In the genomic region with DNA sequence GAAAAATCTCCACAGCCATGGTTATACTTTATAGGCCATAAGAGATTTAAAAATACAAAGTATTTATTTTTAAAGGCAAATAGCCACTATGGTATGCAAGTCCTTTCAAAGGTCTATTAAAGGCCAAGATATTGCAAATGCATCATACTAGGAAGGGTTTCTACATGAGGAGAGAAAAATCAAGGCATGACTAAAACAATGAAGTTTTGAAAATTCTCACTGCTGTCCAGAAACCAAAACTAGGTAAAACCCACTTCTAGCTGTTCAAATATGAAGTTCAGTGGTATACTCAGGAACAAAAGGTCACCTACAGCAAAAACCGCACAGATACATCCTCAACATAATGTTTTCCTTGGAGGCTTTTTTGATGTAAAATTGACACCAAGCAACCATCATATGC, we compare ENCODE assay signal across 19 cellular contexts.
DNase-seq lines count a peak whose midpoint lies in the region; TF ChIP-seq lines count a peak whose summit lies in the region.
"Had no signal": no experiment of that assay in that cellular context is flagged by ENCODE, and none has a peak within 500 bp of the region (broad histone marks: within the 10 kb centered on the region; RNA-seq: fewer than 3 reads in every experiment).

No MANE protein-coding gene starts in this region.

- H3K4me3 Mint-ChIP-seq in HFFc6 (no peak overlapping the region), Caco-2 (ENCODE audit: unreplicated experiment) (no peak overlapping the region)
- H3K4me3 Mint-ChIP-seq: immature natural killer cell; naive thymus-derived CD8-positive, alpha-beta T cell; stimulated activated naive B cell treated with anti-CD40 and anti-IgM and Interleukin-4, amounts not matched to agents 10 μg/mL and 1 μg/mL and 100 μg/mL, for 72 hours had no signal

- H3K27me3 ChIP-seq in cardiac muscle cell (no peaks in the 10 kb centered on the region), right atrium auricular region (no peaks in the 10 kb centered on the region), brain microvascular endothelial cell (replicated peaks) (no peaks in the 10 kb centered on the region), Caco-2 (replicated peaks; ENCODE audit: control insufficient read depth, insufficient read depth, low read length) (no peaks in the 10 kb centered on the region)
- H3K27me3 ChIP-seq: Peyer's patch had no signal

- H3K4me3 ChIP-seq in cardiac muscle cell, result no peak overlapping the region
- no peak overlapping the region for H3K4me3 ChIP-seq in right atrium auricular region
- H3K4me3 ChIP-seq in brain microvascular endothelial cell (ENCODE audit: low read depth, low read length), result no peak overlapping the region
- no peak overlapping the region for H3K4me3 ChIP-seq in OCI-LY7 (ENCODE audit: low read depth, low read length, poor library complexity, severe bottlenecking)
- H3K4me3 ChIP-seq in Caco-2 (ENCODE audit: low read depth, low read length), result no peak overlapping the region
- H3K4me3 ChIP-seq: Peyer's patch, smooth muscle cell had no signal

- BruUV-seq in OCI-LY7 (replicated peaks; lab: Mats Ljungman, UMichigan) (no TSS peak), Caco-2 (replicated peaks; lab: Mats Ljungman, UMichigan) (no TSS peak)

- CTCF ChIA-PET in OCI-LY7 (lab: Charles Lee; ENCODE audit: unreplicated experiment), result no interaction called here
- CTCF ChIA-PET in Caco-2 (lab: Charles Lee), result no interaction called here

- H3K4me1 Mint-ChIP-seq in HFFc6 (ENCODE audit: low read depth), result peaks cover 37% of the 10 kb centered on the region
- no peaks in the 10 kb centered on the region for H3K4me1 Mint-ChIP-seq in Caco-2 (ENCODE audit: low read depth, unreplicated experiment)

- H3K27ac ChIP-seq in cardiac muscle cell (peak overlapping the region; percentile 62), right atrium auricular region (no peak overlapping the region), brain microvascular endothelial cell (peak overlapping the region; percentile 4), OCI-LY7 (ENCODE audit: low read depth, low read length, poor library complexity, severe bottlenecking) (no peak overlapping the region)
- H3K27ac ChIP-seq: Peyer's patch had no signal

- DNase-seq in cardiac muscle cell (ENCODE audit: low read depth in 1 of 2, low spot score in 1 of 2) (no peak), right atrium auricular region (ENCODE audit: low spot score) (no peak), HFFc6 (peak; percentile 13), brain microvascular endothelial cell (peak; percentile 40), OCI-LY7 (ENCODE audit: low spot score) (no peak), islet precursor cell (no peak), Caco-2 (no peak)
- no peak for DNase-seq in activated effector memory CD4-positive, alpha-beta T cell treated with Interleukin-2 at 50 U/mL for 16 hours
- DNase-seq: aorta; dermis blood vessel endothelial cell; immature natural killer cell; MV-4-11; naive thymus-derived CD8-positive, alpha-beta T cell; NCI-H2081; NCI-H524 treated with DMSO at 0.1 percent for 48 hours; Peyer's patch; stimulated activated naive B cell treated with anti-CD40 and anti-IgM and Interleukin-4, amounts not matched to agents 10 μg/mL and 1 μg/mL and 100 μg/mL, for 72 hours had no signal

- no peak overlapping the region for H2AFZ ChIP-seq in OCI-LY7 (ENCODE audit: low read length)

- intact Hi-C loops in OCI-LY7 (cut with micrococcal nuclease; ENCODE audit: unreplicated experiment) (loop anchor here (5.0 kb wide), 1 partner anchor 42 kb away; no protein-coding TSS in a partner anchor), Caco-2 (cut with micrococcal nuclease; ENCODE audit: unreplicated experiment) (loop anchor here (10.0 kb wide), 1 partner anchor 321 kb away; no protein-coding TSS in a partner anchor)

- POLR2A ChIA-PET in OCI-LY7 (lab: Charles Lee) (interaction anchor here (0.6 to 1.8 kb wide), 7 partner anchors 9 to 1314 kb away, joined by 3 to 9 read pairs (median 4); no protein-coding TSS in a partner anchor), Caco-2 (lab: Charles Lee) (no interaction called here)

- H3K9me3 Mint-ChIP-seq in HFFc6 (no peaks in the 10 kb centered on the region), Caco-2 (ENCODE audit: unreplicated experiment) (no peaks in the 10 kb centered on the region)
- H3K9me3 Mint-ChIP-seq: immature natural killer cell; naive thymus-derived CD8-positive, alpha-beta T cell; stimulated activated naive B cell treated with anti-CD40 and anti-IgM and Interleukin-4, amounts not matched to agents 10 μg/mL and 1 μg/mL and 100 μg/mL, for 72 hours had no signal

- in situ Hi-C loops in brain microvascular endothelial cell (cut with HindIII; ENCODE audit: low pct_ligation_motif_present, low sequenced_read_pairs), result no loop called here

- H3K36me3 ChIP-seq in cardiac muscle cell (peaks cover 8% of the 10 kb centered on the region), right atrium auricular region (peaks cover 16% of the 10 kb centered on the region), brain microvascular endothelial cell (replicated peaks) (no peaks in the 10 kb centered on the region), OCI-LY7 (ENCODE audit: insufficient read depth, low read length) (peaks cover 54% of the 10 kb centered on the region), Caco-2 (ENCODE audit: control insufficient read depth, insufficient read depth, low read length) (no peaks in the 10 kb centered on the region)

- H3K9me3 ChIP-seq in cardiac muscle cell (ENCODE audit: low read depth) (no peaks in the 10 kb centered on the region), right atrium auricular region (no peaks in the 10 kb centered on the region), OCI-LY7 (ENCODE audit: low read length) (no peaks in the 10 kb centered on the region), Caco-2 (no peaks in the 10 kb centered on the region)
- H3K9me3 ChIP-seq: Peyer's patch had no signal

- no peaks in the 10 kb centered on the region for H4K20me1 ChIP-seq in OCI-LY7 (ENCODE audit: insufficient read depth, low read length)

- H3K4me2 ChIP-seq in OCI-LY7 (ENCODE audit: low read length), result no peak overlapping the region
- H3K4me2 ChIP-seq: smooth muscle cell had no signal

- H3K36me3 Mint-ChIP-seq in HFFc6 (ENCODE audit: low read depth), result peaks cover 13% of the 10 kb centered on the region
- peaks cover 12% of the 10 kb centered on the region for H3K36me3 Mint-ChIP-seq in Caco-2 (ENCODE audit: insufficient read depth, unreplicated experiment)

- H3K27me3 Mint-ChIP-seq in HFFc6 (ENCODE audit: insufficient read depth) (peaks cover 2% of the 10 kb centered on the region; the same call in 1 of the 2 replicates), Caco-2 (ENCODE audit: insufficient read depth, unreplicated experiment) (no peaks in the 10 kb centered on the region)
- H3K27me3 Mint-ChIP-seq: naive thymus-derived CD8-positive, alpha-beta T cell; progenitor cell of endocrine pancreas; stimulated activated naive B cell treated with anti-CD40 and anti-IgM and Interleukin-4, amounts not matched to agents 10 μg/mL and 1 μg/mL and 100 μg/mL, for 72 hours had no signal

- no peaks in the 10 kb centered on the region for H3K79me2 ChIP-seq in OCI-LY7 (ENCODE audit: insufficient read depth, low read depth, low read length)

- no peak for TF ChIP-seq CTCF in cardiac muscle cell (IDR thresholded peaks at IDR 0.05; ENCODE audit: low read depth, low read length)
- no peak for TF ChIP-seq CTCF in right atrium auricular region (IDR thresholded peaks at IDR 0.05)
- TF ChIP-seq CTCF in HFFc6 (IDR thresholded peaks at IDR 0.05), result no peak
- no peak for TF ChIP-seq CTCF in brain microvascular endothelial cell (IDR thresholded peaks at IDR 0.05; ENCODE audit: low read depth, low read length, missing control alignments)
- TF ChIP-seq CTCF in OCI-LY7 (conservative IDR thresholded peaks at IDR 0.05; ENCODE audit: low read length), result no peak
- no peak for TF ChIP-seq CTCF in Caco-2 (IDR thresholded peaks at IDR 0.05; ENCODE audit: insufficient read depth in 1 of 2, low read depth in 1 of 2, low read length in 1 of 2, severe bottlenecking in 1 of 2, unreplicated experiment in 1 of 2)

- H3K4me1 ChIP-seq in cardiac muscle cell (ENCODE audit: low read depth), result peaks cover 40% of the 10 kb centered on the region
- peaks cover 0 to 18% of the 10 kb centered on the region in 2 donors for H3K4me1 ChIP-seq in right atrium auricular region
- no peaks in the 10 kb centered on the region for H3K4me1 ChIP-seq in OCI-LY7 (ENCODE audit: insufficient read depth, low read length, poor library complexity, severe bottlenecking)
- H3K4me1 ChIP-seq in Caco-2, result no peaks in the 10 kb centered on the region
- H3K4me1 ChIP-seq: Peyer's patch had no signal

- H3K27ac Mint-ChIP-seq in HFFc6 (peak overlapping the region; percentile 58; the same call in 1 of the 2 replicates), Caco-2 (ENCODE audit: unreplicated experiment) (no peak overlapping the region)
- H3K27ac Mint-ChIP-seq: stimulated activated naive B cell treated with anti-CD40 and anti-IgM and Interleukin-4, amounts not matched to agents 10 μg/mL and 1 μg/mL and 100 μg/mL, for 72 hours had no signal

- H3K9me2 ChIP-seq in OCI-LY7 (ENCODE audit: insufficient read depth, low read length), result no peaks in the 10 kb centered on the region

Comparison
In these comparisons a context has a peak if more than half of its experiments do, and no peak if none do; other contexts are left out.
1. H3K27ac ChIP-seq: peak in cardiac muscle cell (single experiment) and brain microvascular endothelial cell (single experiment); none in right atrium auricular region (0 of 2) and OCI-LY7 (single experiment).
2. DNase-seq: peak in HFFc6 (single experiment) and brain microvascular endothelial cell (single experiment); none in cardiac muscle cell (0 of 2), right atrium auricular region (single experiment), activated effector memory CD4-positive, alpha-beta T cell treated with Interleukin-2 at 50 U/mL for 16 hours (single experiment), OCI-LY7 (single experiment), islet precursor cell (single experiment) and Caco-2 (0 of 2).